ENCODE assay signal across 12 cellular contexts in the genomic region with DNA sequence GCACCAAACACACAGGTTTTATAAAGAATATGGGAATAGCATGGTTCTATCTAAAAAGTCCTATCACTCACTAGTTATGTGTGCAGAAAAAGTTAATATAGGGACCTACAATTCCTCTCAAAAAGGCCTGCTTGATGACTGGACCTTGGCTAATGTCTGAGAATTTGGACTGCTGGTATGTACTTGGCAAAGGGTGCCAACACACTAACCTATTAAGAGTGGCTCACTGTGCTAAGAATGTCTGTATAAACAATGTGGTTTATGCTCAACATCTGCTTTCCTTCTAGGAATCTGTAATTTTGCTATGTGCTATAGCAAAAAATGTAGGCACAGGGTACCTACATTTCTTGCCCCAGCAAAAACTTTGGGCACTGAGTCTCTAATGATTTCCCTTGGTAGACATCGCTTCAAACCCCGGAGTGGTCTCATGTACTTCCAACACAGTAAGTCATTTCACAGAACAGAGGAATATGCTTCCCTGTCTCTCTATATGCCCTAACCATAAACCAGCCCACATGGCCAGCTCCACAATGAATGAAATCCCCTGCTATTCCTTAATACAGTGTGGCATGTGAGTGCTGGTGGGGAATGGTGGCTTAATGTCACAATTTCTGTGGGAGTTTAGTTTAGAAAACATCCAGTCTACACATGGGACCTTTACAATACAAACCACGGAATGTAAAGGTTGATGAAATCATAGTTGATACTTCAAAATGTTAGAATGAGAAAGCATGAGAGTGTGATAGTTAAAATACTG.
A peak's percentile ranks its signal among the peaks of the same experiment; 100 is the strongest.
DNase-seq lines count a peak whose midpoint lies in the region; ATAC-seq and TF ChIP-seq lines count a peak whose summit lies in the region.
"Had no signal": no experiment of that assay in that cellular context is flagged by ENCODE, and none has a peak within 500 bp of the region (broad histone marks: within the 10 kb centered on the region; RNA-seq: fewer than 3 reads in every experiment).

No MANE protein-coding gene starts in this region.

- H3K4me1 Mint-ChIP-seq in activated T-cell treated with anti-CD3 and anti-CD28 coated beads, Interleukin-2, amount 50 U/mL, for 24 hours (ENCODE audit: low read depth), result no peaks in the 10 kb centered on the region
- H3K4me1 Mint-ChIP-seq in activated CD4-positive, alpha-beta T cell treated with anti-CD3 and anti-CD28 coated beads, Interleukin-2, amount 10 ng/mL, durations not matched to agents 24 days and 14 days, result no peaks in the 10 kb centered on the region
- H3K4me1 Mint-ChIP-seq: GM23338 had no signal

- no peaks in the 10 kb centered on the region for H3K27me3 Mint-ChIP-seq in activated T-cell treated with anti-CD3 and anti-CD28 coated beads, Interleukin-2, amount 50 U/mL, for 24 hours
- no peaks in the 10 kb centered on the region for H3K27me3 Mint-ChIP-seq in activated CD4-positive, alpha-beta T cell treated with anti-CD3 and anti-CD28 coated beads, Interleukin-2, amount 10 ng/mL, durations not matched to agents 24 days and 14 days

- no peaks in the 10 kb centered on the region for H3K27me3 ChIP-seq in RWPE2 (ENCODE audit: insufficient read depth, poor library complexity, severe bottlenecking)
- H3K27me3 ChIP-seq in esophagus muscularis mucosa, result no peaks in the 10 kb centered on the region
- H3K27me3 ChIP-seq: tibial nerve had no signal

- H3K4me3 Mint-ChIP-seq in activated T-cell treated with anti-CD3 and anti-CD28 coated beads, Interleukin-2, amount 50 U/mL, for 24 hours, result no peak overlapping the region
- no peak overlapping the region for H3K4me3 Mint-ChIP-seq in activated CD4-positive, alpha-beta T cell treated with anti-CD3 and anti-CD28 coated beads, Interleukin-2, amount 10 ng/mL, durations not matched to agents 24 days and 14 days
- H3K4me3 Mint-ChIP-seq: GM23338 had no signal

- no peak for TF ChIP-seq EP300 in esophagus muscularis mucosa (IDR thresholded peaks at IDR 0.05)

- DNase-seq in GM04503 (ENCODE audit: low read depth) (peak; percentile 92), RWPE2 (ENCODE audit: low spot score) (no peak), esophagus muscularis mucosa (ENCODE audit: extremely low spot score) (no peak), skeletal muscle cell (ENCODE audit: low read depth) (peak; percentile 91), DMS79 (lab: John Stamatoyannopoulos, UW) (no peak), NCI-H2227 treated with DMSO at 0.1 percent for 48 hours (lab: John Stamatoyannopoulos, UW) (no peak)
- DNase-seq in activated T-cell treated with anti-CD3 and anti-CD28 coated beads, Interleukin-2, amount 50 U/mL, for 24 hours, result no peak
- no peak for DNase-seq in activated CD4-positive, alpha-beta T cell treated with anti-CD3 and anti-CD28 coated beads, Interleukin-2, amount 10 ng/mL, durations not matched to agents 24 days and 14 days
- DNase-seq: activated CD8-positive, alpha-beta memory T cell treated with anti-CD3 and anti-CD28 coated beads, Interleukin-2, amount 50 U/mL, for 4 hours; NCI-H774 had no signal

- intact Hi-C loops in esophagus muscularis mucosa (cut with DNase I), result no loop called here
- intact Hi-C loops in activated CD4-positive, alpha-beta T cell treated with anti-CD3 and anti-CD28 coated beads, Interleukin-2, amount 10 ng/mL, durations not matched to agents 24 days and 14 days (cut with micrococcal nuclease), result no loop called here

- no peak for TF ChIP-seq CTCF in RWPE2 (IDR thresholded peaks at IDR 0.05; ENCODE audit: poor library complexity, severe bottlenecking)
- no peak for TF ChIP-seq CTCF in esophagus muscularis mucosa (IDR thresholded peaks at IDR 0.05)

- H3K36me3 ChIP-seq in RWPE2 (ENCODE audit: low read depth), result peaks cover 79% of the 10 kb centered on the region
- H3K36me3 ChIP-seq in esophagus muscularis mucosa, result peaks cover 0 to 52% (median 43%) of the 10 kb centered on the region in 4 donors

- H3K9me3 ChIP-seq in RWPE2 (ENCODE audit: severe bottlenecking) (no peaks in the 10 kb centered on the region), esophagus muscularis mucosa (no peaks in the 10 kb centered on the region)
- H3K9me3 ChIP-seq: tibial nerve had no signal

- peaks cover 84% of the 10 kb centered on the region for H3K36me3 Mint-ChIP-seq in activated T-cell treated with anti-CD3 and anti-CD28 coated beads, Interleukin-2, amount 50 U/mL, for 24 hours (ENCODE audit: low read depth)
- H3K36me3 Mint-ChIP-seq in activated CD4-positive, alpha-beta T cell treated with anti-CD3 and anti-CD28 coated beads, Interleukin-2, amount 10 ng/mL, durations not matched to agents 24 days and 14 days (ENCODE audit: low read depth), result peaks cover 52% of the 10 kb centered on the region

- H3K4me1 ChIP-seq in RWPE2 (ENCODE audit: insufficient read depth, poor library complexity, severe bottlenecking), result peaks cover 19% of the 10 kb centered on the region
- peaks cover 13 to 39% (median 26%) of the 10 kb centered on the region in 4 donors for H3K4me1 ChIP-seq in esophagus muscularis mucosa

- ATAC-seq in RWPE2 (ENCODE audit: low read depth), result peak; percentile 93
- ATAC-seq: GM23338 had no signal

- H3K9me3 Mint-ChIP-seq in activated T-cell treated with anti-CD3 and anti-CD28 coated beads, Interleukin-2, amount 50 U/mL, for 24 hours, result no peaks in the 10 kb centered on the region
- H3K9me3 Mint-ChIP-seq in activated CD4-positive, alpha-beta T cell treated with anti-CD3 and anti-CD28 coated beads, Interleukin-2, amount 10 ng/mL, durations not matched to agents 24 days and 14 days, result no peaks in the 10 kb centered on the region
- H3K9me3 Mint-ChIP-seq: GM23338 had no signal

- H3K4me3 ChIP-seq in RWPE2 (ENCODE audit: severe bottlenecking) (no peak overlapping the region), esophagus muscularis mucosa (no peak overlapping the region), skeletal muscle cell (ENCODE audit: low read depth, low read length) (no peak overlapping the region)
- H3K4me3 ChIP-seq: GM23338, tibial nerve had no signal

- WGBS in esophagus muscularis mucosa, result 75% methylated on average over 3 of the region's 3 CpGs

- no peak for TF ChIP-seq POLR2A in esophagus muscularis mucosa (IDR thresholded peaks at IDR 0.05; ENCODE audit: low read depth)

- H3K27ac ChIP-seq in RWPE2 (ENCODE audit: poor library complexity, severe bottlenecking), result peak overlapping the region; percentile 96
- H3K27ac ChIP-seq in esophagus muscularis mucosa (replicated peaks in 1 of 4), result peak overlapping the region; percentile 15 to 45 (median 34)
- H3K27ac ChIP-seq: tibial nerve had no signal

- no peak overlapping the region for H3K27ac Mint-ChIP-seq in activated T-cell treated with anti-CD3 and anti-CD28 coated beads, Interleukin-2, amount 50 U/mL, for 24 hours
- H3K27ac Mint-ChIP-seq in activated CD4-positive, alpha-beta T cell treated with anti-CD3 and anti-CD28 coated beads, Interleukin-2, amount 10 ng/mL, durations not matched to agents 24 days and 14 days, result no peak overlapping the region
- H3K27ac Mint-ChIP-seq: GM23338 had no signal

Comparison
In these comparisons a context has a peak if more than half of its experiments do, and no peak if none do; other contexts are left out.
1. DNase-seq: peak in GM04503 (single experiment) and skeletal muscle cell (single experiment); none in RWPE2 (single experiment), esophagus muscularis mucosa (single experiment), DMS79 (single experiment), activated T-cell treated with anti-CD3 and anti-CD28 coated beads, Interleukin-2, amount 50 U/mL, for 24 hours (single experiment), activated CD4-positive, alpha-beta T cell treated with anti-CD3 and anti-CD28 coated beads, Interleukin-2, amount 10 ng/mL, durations not matched to agents 24 days and 14 days (single experiment) and NCI-H2227 treated with DMSO at 0.1 percent for 48 hours (single experiment).